10 cellular contexts compared by ENCODE assay signal in genomic region chr14:103607822-103608221, GRCh38. TPM values are rescaled to one million over a fixed set of nuclear protein-coding genes. Genes with fewer than 3 reads are reported as not detected.
DNase-seq lines count a peak whose midpoint lies in the region; TF ChIP-seq lines count a peak whose summit lies in the region.
"Had no signal": no experiment of that assay in that cellular context is flagged by ENCODE, and none has a peak within 500 bp of the region (broad histone marks: within the 10 kb centered on the region; RNA-seq: fewer than 3 reads in every experiment).

No MANE protein-coding gene starts in this region.

- intact Hi-C loops in CD4-positive, alpha-beta memory T cell (cut with micrococcal nuclease), result loop anchor here (2.0 kb wide), 1 partner anchor 71 kb away; no protein-coding TSS in a partner anchor

- H3K27me3 Mint-ChIP-seq in CD4-positive, alpha-beta memory T cell, result peaks cover 1 to 2% of the 10 kb centered on the region in 2 donors
- H3K27me3 Mint-ChIP-seq in brain (no peaks in the 10 kb centered on the region), neural crest cell (ENCODE audit: low read depth) (peaks cover 11% of the 10 kb centered on the region)

- CTCF ChIA-PET in CD4-positive, alpha-beta memory T cell (lab: Charles Lee; ENCODE audit: partially characterized antibody), result no interaction called here

- H3K36me3 Mint-ChIP-seq in CD4-positive, alpha-beta memory T cell, result peaks cover 0 to 4% of the 10 kb centered on the region in 2 donors
- H3K36me3 Mint-ChIP-seq in brain (peaks cover 17% of the 10 kb centered on the region), neural crest cell (ENCODE audit: low read depth) (no peaks in the 10 kb centered on the region)

- peaks cover 21% of the 10 kb centered on the region for H3K4me1 ChIP-seq in CD4-positive, alpha-beta memory T cell (ENCODE audit: insufficient read depth, low read length)
- H3K4me1 ChIP-seq: HAP-1 had no signal

- TF ChIP-seq CTCF in HFF-Myc (IDR thresholded peaks at IDR 0.05; ENCODE audit: low read depth, low read length, missing control alignments) (no peak), brain (conservative IDR thresholded peaks at IDR 0.05) (no peak), neural crest cell (conservative IDR thresholded peaks at IDR 0.05) (no peak)

- POLR2A ChIA-PET in CD4-positive, alpha-beta memory T cell (lab: Charles Lee; ENCODE audit: partially characterized antibody), result interaction anchor here (1.4 to 2.1 kb wide), 2 partner anchors 19 to 21 kb away, joined by 4 to 14 read pairs; partner anchors contain the start of gene KLC1

- no peaks in the 10 kb centered on the region for H3K36me3 ChIP-seq in CD4-positive, alpha-beta memory T cell (ENCODE audit: insufficient read depth, low read length)
- H3K36me3 ChIP-seq: HAP-1, sigmoid colon had no signal

- peaks cover 0 to 10% of the 10 kb centered on the region in 2 donors for H3K9me3 ChIP-seq in CD4-positive, alpha-beta memory T cell (ENCODE audit: control insufficient read depth in 1 of 2, low read length in 2 of 2)

- no peak overlapping the region for H3K27ac ChIP-seq in CD4-positive, alpha-beta memory T cell (ENCODE audit: low read depth, low read length)

- no peak for DNase-seq in CD4-positive, alpha-beta memory T cell
- DNase-seq in HFF-Myc (ENCODE audit: extremely low read depth, low read depth) (no peak), neural crest cell (ENCODE audit: low read depth, low spot score) (no peak), NCI-H1694 (lab: John Stamatoyannopoulos, UW) (no peak), COR-L47 (lab: John Stamatoyannopoulos, UW) (no peak), cerebellar cortex (ENCODE audit: low spot score) (no peak)
- DNase-seq in activated CD4-positive, CD25-positive, alpha-beta regulatory T cell treated with anti-CD3 and anti-CD28 coated beads, Interleukin-2, amount 50 U/mL, for 72 hours, result no peak

- no peaks in the 10 kb centered on the region for H3K27me3 ChIP-seq in CD4-positive, alpha-beta memory T cell (ENCODE audit: insufficient read depth, low read length)

- H3K27ac Mint-ChIP-seq in CD4-positive, alpha-beta memory T cell, result peak overlapping the region in 3 of 7 donors; percentile 29 to 77 (median 62)
- H3K27ac Mint-ChIP-seq in brain (peak overlapping the region; percentile 22 to 93 (median 83)), neural crest cell (ENCODE audit: unreplicated experiment) (no peak overlapping the region)

- H3K4me1 Mint-ChIP-seq in CD4-positive, alpha-beta memory T cell, result peaks cover 13 to 19% (median 16%) of the 10 kb centered on the region in 4 donors
- peaks cover 26% of the 10 kb centered on the region for H3K4me1 Mint-ChIP-seq in brain
- H3K4me1 Mint-ChIP-seq in neural crest cell, result peaks cover 14% of the 10 kb centered on the region

- peak overlapping the region; percentile 23 to 60 for H3K4me3 ChIP-seq in CD4-positive, alpha-beta memory T cell (ENCODE audit: low read length in 2 of 2)
- 0 out of 2 replicates have a peak overlapping the region, but pooled peaks have one; percentile 4 for H3K4me3 ChIP-seq in HFF-Myc (replicated peaks; ENCODE audit: low read depth, low read length)
- H3K4me3 ChIP-seq: HAP-1 had no signal

- peak overlapping the region; percentile 78 to 92 (median 86) for H3K4me3 Mint-ChIP-seq in CD4-positive, alpha-beta memory T cell
- H3K4me3 Mint-ChIP-seq in brain (peak overlapping the region in 4 of 5 experiments; percentile 48 to 71 (median 64)), neural crest cell (peak overlapping the region; percentile 0)

- H3K9me3 Mint-ChIP-seq in CD4-positive, alpha-beta memory T cell, result peaks cover 4 to 16% (median 9%) of the 10 kb centered on the region in 8 donors
- H3K9me3 Mint-ChIP-seq in brain, result peaks cover 10 to 24% (median 16%) of the 10 kb centered on the region in 5 experiments
- no peaks in the 10 kb centered on the region for H3K9me3 Mint-ChIP-seq in neural crest cell

RNA-seq across cellular contexts. Expression of gene KLC1, which starts 21.2 kb away (rescaled TPM):
- 100 to 1,000 TPM; 242 to 278 TPM for total RNA-seq in CD4-positive, alpha-beta memory T cell
- polyA plus RNA-seq in CD4-positive, alpha-beta memory T cell, result 10 to 100 TPM; 31.8 to 88.9 TPM
- 186 TPM for polyA plus RNA-seq in brain (ENCODE audit: insufficient read depth, low read depth, low replicate concordance)
- 173 and 180 TPM in 2 replicates for total RNA-seq in neural crest cell

RNA-seq across cellular contexts. Expression of gene COA8, which starts 45.1 kb away (rescaled TPM):
- total RNA-seq in CD4-positive, alpha-beta memory T cell, result 10 to 100 TPM; 26.1 to 29.2 TPM
- polyA plus RNA-seq in CD4-positive, alpha-beta memory T cell, result 10 to 100 TPM; 52.9 to 63.9 TPM
- 83.6 TPM for polyA plus RNA-seq in brain (ENCODE audit: insufficient read depth, low read depth, low replicate concordance)
- 33.7 and 37.2 TPM in 2 replicates for total RNA-seq in neural crest cell

RNA-seq across cellular contexts. Expression of gene BAG5, which starts 45.4 kb away (rescaled TPM):
- 10 to 100 TPM; 37.0 to 37.1 TPM for total RNA-seq in CD4-positive, alpha-beta memory T cell
- 10 to 100 TPM; 33.1 to 39.5 TPM for polyA plus RNA-seq in CD4-positive, alpha-beta memory T cell
- polyA plus RNA-seq in brain (ENCODE audit: insufficient read depth, low read depth, low replicate concordance), result 19.6 TPM
- 32.1 and 33.5 TPM in 2 replicates for total RNA-seq in neural crest cell

Comparison
In these comparisons a context has a peak if more than half of its experiments do, and no peak if none do; other contexts are left out.
1. H3K4me3 Mint-ChIP-seq: peak in every context shown above with its lines; median percentile 86 in CD4-positive, alpha-beta memory T cell; 64 in brain; 0 in neural crest cell.